19 cellular contexts compared by ENCODE assay signal in genomic region chr1:14948112-14948652, GRCh38.
"Had no signal": no experiment of that assay in that cellular context is flagged by ENCODE, and none has a peak within 500 bp of the region (broad histone marks: within the 10 kb centered on the region; RNA-seq: fewer than 3 reads in every experiment).

No MANE protein-coding gene starts in this region.

- H3K36me3 ChIP-seq: cardiac muscle cell, SJCRH30 had no signal

- H3K4me3 Mint-ChIP-seq: activated naive CD4-positive, alpha-beta T cell treated with anti-CD3 and anti-CD28 coated beads, Interleukin-2, amount 50 U/mL, for 24 hours; activated T-cell treated with anti-CD3 and anti-CD28 coated beads, Interleukin-2, amount 50 U/mL, for 72 hours; naive B cell; neural crest cell; T-helper 17 cell had no signal

- H3K4me3 ChIP-seq: cardiac muscle cell, dorsolateral prefrontal cortex, lung, SJCRH30 had no signal

- H2AFZ ChIP-seq: parathyroid adenoma had no signal

- H3K36me3 Mint-ChIP-seq: activated naive CD4-positive, alpha-beta T cell treated with anti-CD3 and anti-CD28 coated beads, Interleukin-2, amount 50 U/mL, for 24 hours; naive B cell had no signal

- DNase-seq: activated CD4-positive, alpha-beta T cell treated with anti-CD3 and anti-CD28 coated beads for 1 hour; activated CD8-positive, alpha-beta memory T cell treated with anti-CD3 and anti-CD28 coated beads for 24 hours; activated gamma-delta T cell; activated T-cell treated with anti-CD3 and anti-CD28 coated beads, Interleukin-2, amount 50 U/mL, for 72 hours; dorsolateral prefrontal cortex; foreskin melanocyte; hypothalamus; islet precursor cell; naive B cell; SJCRH30; stimulated activated naive CD8-positive, alpha-beta T cell treated with anti-CD3 and anti-CD28 coated beads, Interleukin-15, Interleukin-2, amounts not matched to agents 100 U/mL and 50 U/mL, for 24 hours; T-helper 17 cell; trophoblast cell had no signal

- H3K27ac Mint-ChIP-seq: activated naive CD4-positive, alpha-beta T cell treated with anti-CD3 and anti-CD28 coated beads, Interleukin-2, amount 50 U/mL, for 24 hours; activated T-cell treated with anti-CD3 and anti-CD28 coated beads, Interleukin-2, amount 50 U/mL, for 72 hours; naive B cell; T-helper 17 cell had no signal

- H3K4me1 Mint-ChIP-seq: activated naive CD4-positive, alpha-beta T cell treated with anti-CD3 and anti-CD28 coated beads, Interleukin-2, amount 50 U/mL, for 24 hours; naive B cell; T-helper 17 cell had no signal

- H3K27me3 Mint-ChIP-seq: activated naive CD4-positive, alpha-beta T cell treated with anti-CD3 and anti-CD28 coated beads, Interleukin-2, amount 50 U/mL, for 24 hours had no signal

- H3K79me2 ChIP-seq: parathyroid adenoma had no signal

- H3K9me3 ChIP-seq: SJCRH30 had no signal

- H3K9me3 Mint-ChIP-seq: activated naive CD4-positive, alpha-beta T cell treated with anti-CD3 and anti-CD28 coated beads, Interleukin-2, amount 50 U/mL, for 24 hours; activated T-cell treated with anti-CD3 and anti-CD28 coated beads, Interleukin-2, amount 50 U/mL, for 72 hours; neural crest cell had no signal

- ATAC-seq: activated T-cell treated with anti-CD3 and anti-CD28 coated beads, Interleukin-2, amount 50 U/mL, for 72 hours; stimulated activated naive CD8-positive, alpha-beta T cell treated with anti-CD3 and anti-CD28 coated beads, Interleukin-15, Interleukin-2, amounts not matched to agents 100 U/mL and 50 U/mL, for 24 hours; T-helper 17 cell had no signal

- H3K9ac ChIP-seq: parathyroid adenoma had no signal

- H3K27ac ChIP-seq: cardiac muscle cell, SJCRH30, VCaP had no signal

- H3K27me3 ChIP-seq: cardiac muscle cell, dorsolateral prefrontal cortex, SJCRH30 had no signal
